ENCODE assay signal across 8 cellular contexts in the genomic region with DNA sequence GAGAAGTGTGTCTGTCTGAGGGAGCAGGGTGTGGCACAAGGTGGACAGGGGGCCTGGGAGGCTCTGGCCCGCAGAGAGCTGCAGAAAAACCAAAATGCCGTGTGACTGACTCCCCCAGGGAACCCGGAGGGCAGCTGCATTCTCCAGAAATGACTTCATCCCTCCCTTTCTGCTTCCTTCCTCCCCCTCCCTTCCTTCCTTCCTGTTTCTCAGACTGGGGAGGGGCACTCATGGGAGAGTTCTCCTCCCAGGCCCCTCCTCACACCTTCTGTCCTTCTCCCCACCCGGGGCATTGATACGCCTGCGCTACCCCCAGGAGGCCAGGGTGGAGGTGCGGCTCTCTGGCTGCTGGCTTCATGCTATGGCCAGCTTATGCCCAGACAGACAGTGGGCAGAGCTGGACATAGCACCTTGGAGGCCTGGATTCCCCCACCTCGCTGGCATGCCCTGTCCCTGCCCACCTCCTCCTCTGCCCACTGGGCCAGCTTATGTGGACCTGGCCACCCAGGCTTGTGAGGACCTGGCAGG. TPM values are rescaled to one million over a fixed set of nuclear protein-coding genes. Genes with fewer than 3 reads are reported as not detected.
A peak's percentile ranks its signal among the peaks of the same experiment; 100 is the strongest.
DNase-seq lines count a peak whose midpoint lies in the region; ATAC-seq, FAIRE-seq and TF ChIP-seq lines count a peak whose summit lies in the region.

No MANE protein-coding gene starts in this region.

- peak; percentile 15 for DNase-seq in GOT3 (lab: John Stamatoyannopoulos, UW)
- DNase-seq in SJSA1 (ENCODE audit: low read depth in 1 of 2, low spot score in 2 of 2) = peak; percentile 90 to 93
- peak; percentile 1 for DNase-seq in epithelial cell of proximal tubule (ENCODE audit: low read depth)
- no peak for DNase-seq in neural crest cell (ENCODE audit: low read depth, low spot score)
- no peak for DNase-seq in activated CD8-positive, alpha-beta memory T cell treated with anti-CD3 and anti-CD28 coated beads, Interleukin-2, amount 50 U/mL, for 48 hours
- no peak for DNase-seq in frontal cortex (ENCODE audit: low spot score in 2 of 2)

- no peak for ATAC-seq in GM21529 (IDR thresholded peaks at IDR 0.05; ENCODE audit: unreplicated experiment)
- ATAC-seq in HG02840 (IDR thresholded peaks at IDR 0.05; ENCODE audit: low FRiP score, unreplicated experiment) = no peak

- H3K4me1 Mint-ChIP-seq in neural crest cell = peaks cover 13% of the 10 kb centered on the region

- no peak overlapping the region for H3K4me3 Mint-ChIP-seq in neural crest cell

- H3K4me3 ChIP-seq in SJSA1 (no peak overlapping the region), epithelial cell of proximal tubule (ENCODE audit: low read depth, low read length) (no peak overlapping the region)

- FAIRE-seq in frontal cortex (lab: Jason Lieb, UNC) = no peak

- H3K9me3 ChIP-seq in SJSA1 (replicated peaks) = no peaks in the 10 kb centered on the region

- TF ChIP-seq CTCF in epithelial cell of proximal tubule (conservative IDR thresholded peaks at IDR 0.05; ENCODE audit: low read depth, low read length) = no peak
- TF ChIP-seq CTCF in neural crest cell (conservative IDR thresholded peaks at IDR 0.05) = no peak

- no peaks in the 10 kb centered on the region for H3K27me3 Mint-ChIP-seq in neural crest cell (ENCODE audit: low read depth)

- peaks cover 20% of the 10 kb centered on the region for H3K4me1 ChIP-seq in SJSA1 (replicated peaks)

- H3K27me3 ChIP-seq in SJSA1 (replicated peaks) = no peaks in the 10 kb centered on the region

- no peaks in the 10 kb centered on the region for H3K9me3 Mint-ChIP-seq in neural crest cell

- H3K27ac Mint-ChIP-seq in neural crest cell (ENCODE audit: unreplicated experiment) = peak overlapping the region; percentile 19

- H3K36me3 ChIP-seq in SJSA1 = peaks cover 6% of the 10 kb centered on the region; the same call in 1 of the 2 replicates

- no peaks in the 10 kb centered on the region for H3K36me3 Mint-ChIP-seq in neural crest cell (ENCODE audit: low read depth)

- H3K27ac ChIP-seq in SJSA1 = peak overlapping the region; percentile 87

RNA-seq across cellular contexts. Expression of gene GPR17, which starts 8.2 kb away (rescaled TPM):
- not detected in 2 replicates for total RNA-seq in SJSA1 (2014; rRNA removed; shearing (Covaris generic))
- not detected in 2 replicates for total RNA-seq in epithelial cell of proximal tubule
- total RNA-seq in neural crest cell = 6.4 and 7.7 TPM in 2 replicates
- total RNA-seq in frontal cortex = 4.1 TPM

RNA-seq across cellular contexts. Expression of gene LIMS2, which starts 37.5 kb away (rescaled TPM):
- total RNA-seq in SJSA1 (2014; rRNA removed; shearing (Covaris generic)) = 5.3 and 9.0 TPM in 2 replicates
- total RNA-seq in epithelial cell of proximal tubule (0.36 and 1.2 TPM in 2 replicates), neural crest cell (7.6 and 8.8 TPM in 2 replicates), frontal cortex (1.2 TPM)

Comparison
In these comparisons a context has a peak if more than half of its experiments do, and no peak if none do; other contexts are left out.
1. DNase-seq: peak in GOT3 (single experiment), SJSA1 (2 of 2) and epithelial cell of proximal tubule (single experiment); none in neural crest cell (single experiment), activated CD8-positive, alpha-beta memory T cell treated with anti-CD3 and anti-CD28 coated beads, Interleukin-2, amount 50 U/mL, for 48 hours (single experiment) and frontal cortex (0 of 2).